In the genomic region with DNA sequence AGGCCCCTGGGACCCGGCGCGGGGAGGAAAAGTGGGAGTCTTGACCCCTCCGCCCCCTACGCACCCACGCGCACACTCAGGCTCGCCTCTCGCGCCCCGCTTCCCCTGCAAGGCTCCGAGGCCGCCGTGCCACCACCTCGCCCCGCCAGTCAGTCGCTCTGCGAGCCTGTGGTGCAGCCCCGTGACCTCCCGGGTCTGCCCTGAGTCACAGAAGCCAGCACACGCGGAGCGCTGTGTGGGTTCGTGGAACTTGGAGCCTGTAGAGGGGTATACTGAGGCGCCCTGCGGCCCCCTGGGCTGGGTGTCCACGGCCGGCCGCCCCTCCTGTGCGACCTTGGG, we compare ENCODE assay signal across 9 cellular contexts. TPM values are rescaled to one million over a fixed set of nuclear protein-coding genes. Genes with fewer than 3 reads are reported as not detected.
A peak's percentile ranks its signal among the peaks of the same experiment; 100 is the strongest.
DNase-seq lines count a peak whose midpoint lies in the region; ATAC-seq and TF ChIP-seq lines count a peak whose summit lies in the region.
"Had no signal": no experiment of that assay in that cellular context is flagged by ENCODE, and none has a peak within 500 bp of the region (broad histone marks: within the 10 kb centered on the region; RNA-seq: fewer than 3 reads in every experiment).

No MANE protein-coding gene starts in this region.

- no peaks in the 10 kb centered on the region for H3K9me2 ChIP-seq in GM23248 (ENCODE audit: insufficient read depth)

- DNase-seq in GM23248 (peak; percentile 79), fibroblast of pulmonary artery (ENCODE audit: low read depth) (no peak), gastrocnemius medialis (peak in 1 of 2 donors; percentile 38), COLO668 (lab: John Stamatoyannopoulos, UW; ENCODE audit: unreplicated experiment) (no peak), erythroblast (lab: John Stamatoyannopoulos, UW) (no peak)
- peak; percentile 61 for DNase-seq in activated CD8-positive, alpha-beta T cell treated with anti-CD3 and anti-CD28 coated beads for 36 hours

- no peaks in the 10 kb centered on the region for H3K27me3 Mint-ChIP-seq in activated CD8-positive, alpha-beta T cell treated with anti-CD3 and anti-CD28 coated beads for 36 hours

- 12 to 16% methylated on average over 23 to 30 of the region's 30 CpGs for WGBS in GM23248 (ENCODE audit: low coverage in 1 of 2, low lambda C conversion rate in 2 of 2, missing lambda C conversion rate in 2 of 2), 2 experiments

- H3K27ac Mint-ChIP-seq in activated CD8-positive, alpha-beta T cell treated with anti-CD3 and anti-CD28 coated beads for 36 hours, result no peak overlapping the region

- TF ChIP-seq POLR2A in gastrocnemius medialis (IDR thresholded peaks at IDR 0.05) (no peak), erythroblast (IDR thresholded peaks at IDR 0.05; ENCODE audit: low read length) (no peak)

- H3K36me3 ChIP-seq in GM23248 (ENCODE audit: low read depth) (no peaks in the 10 kb centered on the region), gastrocnemius medialis (no peaks in the 10 kb centered on the region)

- H3K79me2 ChIP-seq in GM23248 (ENCODE audit: insufficient read depth), result no peaks in the 10 kb centered on the region

- H3K4me2 ChIP-seq in GM23248 (ENCODE audit: unreplicated experiment), result peak overlapping the region; percentile 91

- peak overlapping the region; percentile 89 for H2AFZ ChIP-seq in GM23248

- POLR2A ChIA-PET in activated CD8-positive, alpha-beta T cell treated with anti-CD3 and anti-CD28 coated beads for 36 hours (lab: Charles Lee), result no interaction called here

- H3K9ac ChIP-seq in GM23248, result peak overlapping the region; percentile 66

- in situ Hi-C loops in GM23248 (cut with MboI), result no loop called here
- in situ Hi-C loops in gastrocnemius medialis (cut with MboI; ENCODE audit: low sequenced_read_pairs in 4 of 4), result loop anchor here in 1 of 4 donors (25.0 kb wide), 1 partner anchor 318 kb away; no protein-coding TSS in a partner anchor

- no peaks in the 10 kb centered on the region for H3K9me3 ChIP-seq in GM23248 (ENCODE audit: low read depth)
- H3K9me3 ChIP-seq in gastrocnemius medialis, result no peaks in the 10 kb centered on the region

- intact Hi-C loops in activated CD8-positive, alpha-beta T cell treated with anti-CD3 and anti-CD28 coated beads for 36 hours (cut with micrococcal nuclease), result no loop called here
- intact Hi-C loops in gastrocnemius medialis (cut with DNase I; ENCODE audit: low total_unique reads), result loop anchor here (2.0 to 10.0 kb wide), 2 partner anchors 127 to 1091 kb away; a partner anchor contains a TSS

- H3K27ac ChIP-seq in GM23248 (no peak overlapping the region), gastrocnemius medialis (peak overlapping the region; percentile 93 to 97 (median 96))

- H3K27me3 ChIP-seq in GM23248 (replicated peaks; ENCODE audit: insufficient read depth), result no peaks in the 10 kb centered on the region
- H3K27me3 ChIP-seq in gastrocnemius medialis, result no peaks in the 10 kb centered on the region

- TF ChIP-seq CTCF in activated CD8-positive, alpha-beta T cell treated with anti-CD3 and anti-CD28 coated beads for 36 hours (IDR thresholded peaks at IDR 0.05), result no peak
- TF ChIP-seq CTCF in fibroblast of pulmonary artery (IDR thresholded peaks at IDR 0.05; ENCODE audit: low read length, missing control alignments) (no peak), gastrocnemius medialis (IDR thresholded peaks at IDR 0.05 in 4 of 5, conservative IDR thresholded peaks at IDR 0.05 in 1 of 5) (no peak)

- H3K9me3 Mint-ChIP-seq in activated CD8-positive, alpha-beta T cell treated with anti-CD3 and anti-CD28 coated beads for 36 hours, result no peaks in the 10 kb centered on the region

- H3K4me3 Mint-ChIP-seq in activated CD8-positive, alpha-beta T cell treated with anti-CD3 and anti-CD28 coated beads for 36 hours, result peak overlapping the region; percentile 70

- H3K36me3 Mint-ChIP-seq in activated CD8-positive, alpha-beta T cell treated with anti-CD3 and anti-CD28 coated beads for 36 hours (ENCODE audit: low read depth), result no peaks in the 10 kb centered on the region

- H4K20me1 ChIP-seq in GM23248 (ENCODE audit: insufficient read depth), result no peaks in the 10 kb centered on the region

- peaks cover 29% of the 10 kb centered on the region for H3K4me1 Mint-ChIP-seq in activated CD8-positive, alpha-beta T cell treated with anti-CD3 and anti-CD28 coated beads for 36 hours (ENCODE audit: low read depth)

- peak; percentile 54 for ATAC-seq in activated CD8-positive, alpha-beta T cell treated with anti-CD3 and anti-CD28 coated beads for 36 hours
- ATAC-seq in gastrocnemius medialis (peak; percentile 9 to 14), GM18873 (IDR thresholded peaks at IDR 0.05; ENCODE audit: low FRiP score, unreplicated experiment) (no peak), HG03039 (IDR thresholded peaks at IDR 0.05; ENCODE audit: unreplicated experiment) (no peak)

- CTCF ChIA-PET in activated CD8-positive, alpha-beta T cell treated with anti-CD3 and anti-CD28 coated beads for 36 hours (lab: Charles Lee), result interaction anchor here (1.0 to 1.6 kb wide), 4 partner anchors 8 to 205 kb away, joined by 3 to 4 read pairs (median 3); no protein-coding TSS in a partner anchor

- no peaks in the 10 kb centered on the region for H3F3A ChIP-seq in GM23248 (ENCODE audit: insufficient read depth)

- H3K4me1 ChIP-seq in GM23248 (ENCODE audit: insufficient read depth) (peaks cover 5% of the 10 kb centered on the region; the same call in 1 of the 2 replicates), gastrocnemius medialis (peaks cover 51 to 59% of the 10 kb centered on the region in 2 donors)

- H3K4me3 ChIP-seq in GM23248 (peak overlapping the region; percentile 74), fibroblast of pulmonary artery (replicated peaks; ENCODE audit: low read depth, low read length) (peak overlapping the region; percentile 59), gastrocnemius medialis (peak overlapping the region; percentile 76 to 99 (median 90))

RNA-seq across cellular contexts. Expression of a gene that starts 0.4 kb away (rescaled TPM):
- 3.1 and 3.4 TPM in 2 replicates for total RNA-seq in GM23248 (2014; rRNA removed; shearing (Covaris generic))
- polyA plus RNA-seq in GM23248 (2016; fragmentation: Nextera tagmentation; extraction: Ambion mirVana), result 1.2 and 2.0 TPM in 2 replicates
- total RNA-seq in activated CD8-positive, alpha-beta T cell treated with anti-CD3 and anti-CD28 coated beads for 36 hours, result 1 to 10 TPM; 1.7 to 2.0 TPM
- total RNA-seq in gastrocnemius medialis, result 10 to 100 TPM in 1 of 4 donors, 1 to 10 TPM in 3; 3.8 to 13.2 (median 6.2) TPM

RNA-seq across cellular contexts. Expression of a gene that starts 7.3 kb away (rescaled TPM):
- 0.11 TPM in 1 of 2 replicates, not detected in the other for total RNA-seq in GM23248 (2014; rRNA removed; shearing (Covaris generic))
- polyA plus RNA-seq in GM23248 (2016; fragmentation: Nextera tagmentation; extraction: Ambion mirVana), result 0.19 TPM in 1 of 2 replicates, not detected in the other
- total RNA-seq in activated CD8-positive, alpha-beta T cell treated with anti-CD3 and anti-CD28 coated beads for 36 hours, result under 1 TPM; 0.81 to 0.90 TPM
- under 1 TPM in 3 of 4 donors, not detected in 1; 0.20 to 0.26 (median 0.22) TPM for total RNA-seq in gastrocnemius medialis
- total RNA-seq: LHCN-M2 had no signal

RNA-seq across cellular contexts. Expression of a gene that starts 23.8 kb away (rescaled TPM):
- not detected in 2 replicates for total RNA-seq in GM23248 (2014; rRNA removed; shearing (Covaris generic))
- polyA plus RNA-seq in GM23248 (2016; fragmentation: Nextera tagmentation; extraction: Ambion mirVana), result not detected in 2 replicates
- not detected for total RNA-seq in activated CD8-positive, alpha-beta T cell treated with anti-CD3 and anti-CD28 coated beads for 36 hours
- total RNA-seq in gastrocnemius medialis, result not detected
- total RNA-seq: LHCN-M2 had no signal

Comparison
In these comparisons a context has a peak if more than half of its experiments do, and no peak if none do; other contexts are left out.
1. DNase-seq: peak in GM23248 (single experiment) and activated CD8-positive, alpha-beta T cell treated with anti-CD3 and anti-CD28 coated beads for 36 hours (single experiment); none in fibroblast of pulmonary artery (single experiment), COLO668 (single experiment) and erythroblast (0 of 2).
2. ATAC-seq: peak in activated CD8-positive, alpha-beta T cell treated with anti-CD3 and anti-CD28 coated beads for 36 hours (single experiment) and gastrocnemius medialis (2 of 2); none in GM18873 (single experiment) and HG03039 (single experiment).
3. Peak in every context shown above with its lines, with median percentiles within 50 percentile points of each other: H3K4me3 ChIP-seq.